7 cellular contexts compared by ENCODE assay signal in the genomic region with DNA sequence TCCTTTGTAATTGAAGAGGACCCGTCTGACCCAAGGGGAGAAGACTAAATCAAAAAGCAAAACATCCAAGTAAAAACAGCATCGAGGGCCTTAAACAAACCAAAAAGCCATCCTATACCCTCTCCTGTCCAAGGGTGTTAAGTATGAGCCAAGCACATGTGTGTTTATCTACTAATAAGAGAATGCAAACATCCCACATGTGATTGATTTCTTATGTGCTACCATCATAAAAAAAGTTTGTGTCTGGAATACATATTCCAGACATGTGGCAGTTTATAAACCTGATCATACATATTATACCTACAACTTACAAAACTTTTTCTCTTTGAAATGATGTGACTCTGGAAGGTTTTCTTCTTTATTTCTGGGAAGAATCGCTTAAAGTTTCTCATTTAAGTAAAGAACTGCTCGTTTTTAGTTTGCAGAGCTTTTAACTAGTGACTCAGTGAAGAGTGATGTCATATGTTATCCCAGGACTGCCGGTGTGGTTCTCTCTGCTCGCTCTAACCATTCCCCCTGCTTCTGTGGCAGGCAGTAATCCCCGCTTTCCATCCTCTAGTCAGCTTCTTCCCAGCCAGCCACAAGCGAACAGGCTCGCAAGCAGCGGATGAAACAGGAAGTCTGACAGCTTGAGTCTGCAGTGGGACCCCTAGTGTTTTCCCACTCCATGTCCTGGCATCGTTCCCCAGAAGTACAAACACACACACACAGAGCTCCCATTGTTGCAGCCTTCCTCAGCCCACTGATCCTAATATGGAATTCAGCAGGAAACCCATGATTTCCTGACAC. TPM values are rescaled to one million over a fixed set of nuclear protein-coding genes. Genes with fewer than 3 reads are reported as not detected.
DNase-seq lines count a peak whose midpoint lies in the region; TF ChIP-seq lines count a peak whose summit lies in the region.

No MANE protein-coding gene starts in this region.

- no peaks in the 10 kb centered on the region for H4K20me1 ChIP-seq in OCI-LY3 (ENCODE audit: insufficient read depth, low read length)

- H3K4me2 ChIP-seq in OCI-LY3 (ENCODE audit: low read length) = peak overlapping the region; percentile 82

- H3K4me1 ChIP-seq in OCI-LY3 (ENCODE audit: low read length) (peaks cover 15% of the 10 kb centered on the region), urinary bladder (ENCODE audit: insufficient read depth) (no peaks in the 10 kb centered on the region)

- TF ChIP-seq CTCF in OCI-LY3 (IDR thresholded peaks at IDR 0.05; ENCODE audit: low read depth, low read length) = no peak
- TF ChIP-seq CTCF in epithelial cell of proximal tubule (conservative IDR thresholded peaks at IDR 0.05; ENCODE audit: low read depth, low read length) = no peak
- no peak for TF ChIP-seq CTCF in mesothelial cell of epicardium (IDR thresholded peaks at IDR 0.05; ENCODE audit: unreplicated experiment)

- WGBS in urinary bladder = 8% methylated on average over 11 of the region's 11 CpGs

- no peaks in the 10 kb centered on the region for H3K79me2 ChIP-seq in OCI-LY3 (ENCODE audit: low read length)

- H3K4me3 ChIP-seq in OCI-LY3 (ENCODE audit: low read length) (peak overlapping the region; percentile 70), epithelial cell of proximal tubule (ENCODE audit: low read depth, low read length) (peak overlapping the region; percentile 50), urinary bladder (ENCODE audit: low read depth, low read length) (peak overlapping the region; percentile 48)

- H3K9ac ChIP-seq in OCI-LY3 (ENCODE audit: low read length) = 0 out of 2 replicates have a peak overlapping the region, but pooled peaks have one; percentile 14

- no peak overlapping the region for H3K27ac Mint-ChIP-seq in mesothelial cell of epicardium

- peak; percentile 17 for DNase-seq in HPDE6-E6E7 (ENCODE audit: extremely low spot score)
- peak; percentile 49 for DNase-seq in epithelial cell of proximal tubule (ENCODE audit: low read depth)
- peak; percentile 35 to 67 for DNase-seq in mesothelial cell of epicardium (ENCODE audit: low spot score in 2 of 2, unreplicated experiment in 2 of 2)
- DNase-seq in activated naive CD4-positive, alpha-beta T cell treated with Interleukin-2 at 50 U/mL for 16 hours = no peak
- no peak for DNase-seq in T-helper 2 cell

- H2AFZ ChIP-seq in OCI-LY3 (ENCODE audit: low read depth, low read length) = peak overlapping the region; percentile 83

- H3K27me3 Mint-ChIP-seq in mesothelial cell of epicardium (ENCODE audit: low read depth) = no peaks in the 10 kb centered on the region

- no peak overlapping the region for H3K4me3 Mint-ChIP-seq in mesothelial cell of epicardium

- peaks cover 5% of the 10 kb centered on the region for H3K4me1 Mint-ChIP-seq in mesothelial cell of epicardium

- H3K36me3 Mint-ChIP-seq in mesothelial cell of epicardium = no peaks in the 10 kb centered on the region

- H3K9me3 Mint-ChIP-seq in mesothelial cell of epicardium = no peaks in the 10 kb centered on the region

- no peaks in the 10 kb centered on the region for H3K9me3 ChIP-seq in OCI-LY3 (ENCODE audit: insufficient read depth, low read length)

- H3K36me3 ChIP-seq in OCI-LY3 (replicated peaks; ENCODE audit: low read depth, low read length) (no peaks in the 10 kb centered on the region), urinary bladder (ENCODE audit: insufficient read depth) (no peaks in the 10 kb centered on the region)

- H3K27ac ChIP-seq in OCI-LY3 (ENCODE audit: low read length) (no peak overlapping the region), urinary bladder (ENCODE audit: low read depth) (peak overlapping the region; percentile 81)

- 0 out of 2 replicates have a peak, but pooled peaks cover 2% of the 10 kb centered on the region for H3K27me3 ChIP-seq in OCI-LY3 (ENCODE audit: low read depth, low read length)

RNA-seq across cellular contexts. Expression of a gene that starts 0.4 kb away (rescaled TPM):
- total RNA-seq in epithelial cell of proximal tubule (0.23 and 0.43 TPM in 2 replicates), mesothelial cell of epicardium (12.3 to 15.7 TPM (median 15.2 TPM) in 3 replicates), urinary bladder (36.9 TPM)
- 33.6 TPM for polyA plus RNA-seq in urinary bladder

Comparison
In these comparisons a context has a peak if more than half of its experiments do, and no peak if none do; other contexts are left out.
1. DNase-seq: peak in HPDE6-E6E7 (single experiment), epithelial cell of proximal tubule (single experiment) and mesothelial cell of epicardium (2 of 2); none in activated naive CD4-positive, alpha-beta T cell treated with Interleukin-2 at 50 U/mL for 16 hours (single experiment) and T-helper 2 cell (0 of 5).
2. Peak in every context shown above with its lines, with median percentiles within 50 percentile points of each other: H3K4me3 ChIP-seq.